In genomic region chr20:62845818-62846527, GRCh38 we compare ENCODE assay signal across 19 cellular contexts. TPM values are rescaled to one million over a fixed set of nuclear protein-coding genes. Genes with fewer than 3 reads are reported as not detected.
DNase-seq lines count a peak whose midpoint lies in the region; ATAC-seq and TF ChIP-seq lines count a peak whose summit lies in the region.
"Had no signal": no experiment of that assay in that cellular context is flagged by ENCODE, and none has a peak within 500 bp of the region (broad histone marks: within the 10 kb centered on the region; RNA-seq: fewer than 3 reads in every experiment).

No MANE protein-coding gene starts in this region.

- peaks cover 18% of the 10 kb centered on the region for H3K36me3 ChIP-seq in A673 (ENCODE audit: insufficient read depth, low read length, poor library complexity, severe bottlenecking)
- peaks cover 0 to 38% of the 10 kb centered on the region in 2 experiments; a peak in 2 of 3 replicates for H3K36me3 ChIP-seq in HEK293 (ENCODE audit: control insufficient read depth in 2 of 2, insufficient read depth in 1 of 2, low read length in 2 of 2)
- no peaks in the 10 kb centered on the region; the same call in 1 of the 2 replicates for H3K36me3 ChIP-seq in PC-3 (ENCODE audit: low read depth, low read length)
- peaks cover 2% of the 10 kb centered on the region in 2 experiments for H3K36me3 ChIP-seq in trophoblast cell (ENCODE audit: control insufficient read depth in 1 of 2, insufficient read depth in 2 of 2, low read length in 2 of 2)

- H2BK5ac ChIP-seq in trophoblast cell (ENCODE audit: low read depth, low read length, poor library complexity), result no peak overlapping the region

- H3K4me3 ChIP-seq in A673 (ENCODE audit: low read depth, low read length, poor library complexity, severe bottlenecking) (no peak overlapping the region), HEK293 (ENCODE audit: low read depth, low read length) (no peak overlapping the region), PC-3 (ENCODE audit: low read length) (no peak overlapping the region), trophoblast cell (ENCODE audit: low read depth, low read length) (no peak overlapping the region)
- H3K4me3 ChIP-seq: ascending aorta, spleen had no signal

- CTCF ChIA-PET in A673 (lab: Charles Lee) (no interaction called here), HEK293 (lab: Yijun Ruan, JAX) (interaction anchor here (0.8 to 1.8 kb wide), 2 partner anchors 21 to 23 kb away, joined by 3 to 4 read pairs; no protein-coding TSS in a partner anchor), PC-3 (lab: Charles Lee) (no interaction called here)

- BruUV-seq in A673 (replicated peaks; lab: Mats Ljungman, UMichigan) (no TSS peak), PC-3 (replicated peaks; lab: Mats Ljungman, UMichigan) (no TSS peak)

- H3K4ac ChIP-seq in trophoblast cell (ENCODE audit: low read depth, low read length), result no peak overlapping the region

- no peaks in the 10 kb centered on the region for H3K9me2 ChIP-seq in PC-3 (replicated peaks; ENCODE audit: low read length)
- H3K9me2 ChIP-seq: SK-N-SH had no signal

- H4K8ac ChIP-seq in trophoblast cell (ENCODE audit: low read depth, low read length), result no peak overlapping the region

- H2BK12ac ChIP-seq in trophoblast cell (ENCODE audit: low read length), result no peak overlapping the region

- no peaks in the 10 kb centered on the region for H3K27me3 ChIP-seq in A673 (replicated peaks; ENCODE audit: insufficient read depth, low read depth, low read length, poor library complexity)
- H3K27me3 ChIP-seq in PC-3 (ENCODE audit: low read length), result no peaks in the 10 kb centered on the region
- no peaks in the 10 kb centered on the region for H3K27me3 ChIP-seq in trophoblast cell (ENCODE audit: insufficient read depth, low read length)
- H3K27me3 ChIP-seq: ascending aorta, spleen had no signal

- no peak overlapping the region for H3K23ac ChIP-seq in trophoblast cell (ENCODE audit: low read length)

- H3K14ac ChIP-seq in trophoblast cell (ENCODE audit: low read length), result no peak overlapping the region

- no peak overlapping the region for H4K91ac ChIP-seq in trophoblast cell (ENCODE audit: low read depth, low read length)

- H2BK120ac ChIP-seq in trophoblast cell (ENCODE audit: insufficient read depth, low read length, poor library complexity), result no peak overlapping the region

- ATAC-seq in left colon (peak; percentile 43), PC-3 (no peak)
- ATAC-seq: activated CD8-positive, alpha-beta T cell treated with anti-CD3 and anti-CD28 coated beads, Interleukin-2, amount 10 ng/mL, durations not matched to agents 7 days and 5 days; activated T-cell treated with anti-CD3 and anti-CD28 coated beads, Interleukin-2, amount 50 U/mL, for 4 hours; Panc1 had no signal

- no CpG with 5 or more reads among the region's 16 CpGs for WGBS in trophoblast cell (ENCODE audit: extremely low coverage, insufficient coverage, insufficient read length)

- H4K12ac ChIP-seq in trophoblast cell (ENCODE audit: low read depth, low read length), result no peak overlapping the region

- H3K4me1 ChIP-seq in A673 (ENCODE audit: insufficient read depth, low read length, poor library complexity, severe bottlenecking), result peaks cover 5% of the 10 kb centered on the region
- H3K4me1 ChIP-seq in HEK293 (ENCODE audit: control insufficient read depth, insufficient read depth, low read length), result no peaks in the 10 kb centered on the region
- H3K4me1 ChIP-seq in PC-3 (ENCODE audit: insufficient read depth, low read length), result peaks cover 14% of the 10 kb centered on the region
- no peaks in the 10 kb centered on the region for H3K4me1 ChIP-seq in trophoblast cell (ENCODE audit: control insufficient read depth in 1 of 2, insufficient read depth in 2 of 2, low read length in 2 of 2)
- H3K4me1 ChIP-seq: ascending aorta, spleen had no signal

- no peak for DNase-seq in A673 (ENCODE audit: low spot score)
- DNase-seq in astrocyte of the hippocampus (ENCODE audit: low read depth, low spot score), result peak; percentile 69
- DNase-seq in left colon, result no peak
- DNase-seq in PC-3, result no peak
- DNase-seq in NCI-H226, result no peak
- no peak for DNase-seq in trophoblast cell
- no peak for DNase-seq in activated CD4-positive, alpha-beta T cell treated with anti-CD3 and anti-CD28 coated beads, Interleukin-2, amount 50 U/mL, for 4 hours
- DNase-seq: activated CD4-positive, CD25-positive, alpha-beta regulatory T cell; activated CD8-positive, alpha-beta T cell treated with anti-CD3 and anti-CD28 coated beads, Interleukin-2, amount 10 ng/mL, durations not matched to agents 7 days and 5 days; activated naive CD4-positive, alpha-beta T cell treated with anti-CD3 and anti-CD28 coated beads for 36 hours; activated T-cell treated with anti-CD3 and anti-CD28 coated beads, Interleukin-2, amount 50 U/mL, for 4 hours; CD4-positive, CD25-positive, alpha-beta regulatory T cell; NCI-H1417; NCI-H748 treated with DMSO at 0.1 percent for 48 hours; SK-N-SH had no signal

- H3K9me3 ChIP-seq in A673 (ENCODE audit: low read depth, low read length, poor library complexity, severe bottlenecking) (no peaks in the 10 kb centered on the region), HEK293 (ENCODE audit: control insufficient read depth, insufficient read depth, low read depth, low read length) (no peaks in the 10 kb centered on the region), PC-3 (ENCODE audit: low read length) (no peaks in the 10 kb centered on the region), trophoblast cell (ENCODE audit: insufficient read depth, low read depth, low read length) (no peaks in the 10 kb centered on the region)
- H3K9me3 ChIP-seq: ascending aorta, SK-N-SH, spleen had no signal

- intact Hi-C loops in A673 (cut with micrococcal nuclease; ENCODE audit: unreplicated experiment) (no loop called here), left colon (cut with DNase I, micrococcal nuclease) (no loop called here), PC-3 (cut with micrococcal nuclease) (no loop called here)

- TF ChIP-seq CTCF in A673 (conservative IDR thresholded peaks at IDR 0.05; ENCODE audit: low read depth, low read length) (no peak), HEK293 (tag by site-specific recombination; IDR thresholded peaks at IDR 0.05) (no peak), PC-3 (conservative IDR thresholded peaks at IDR 0.05; ENCODE audit: low read depth, low read length) (no peak)

- H2AK5ac ChIP-seq in trophoblast cell (ENCODE audit: low read length), result no peak overlapping the region

- H3K18ac ChIP-seq in trophoblast cell (ENCODE audit: low read length), result no peak overlapping the region

- H3K4me2 ChIP-seq in PC-3 (ENCODE audit: low read length), result no peak overlapping the region
- H3K4me2 ChIP-seq in trophoblast cell (ENCODE audit: low read length), result no peak overlapping the region
- H3K4me2 ChIP-seq: SK-N-SH had no signal

- H3K79me2 ChIP-seq in PC-3 (ENCODE audit: low read length), result no peaks in the 10 kb centered on the region
- no peaks in the 10 kb centered on the region for H3K79me2 ChIP-seq in trophoblast cell (ENCODE audit: control insufficient read depth, insufficient read depth, low read length, poor library complexity)

- H3K27ac ChIP-seq in A673 (ENCODE audit: low read depth, low read length, poor library complexity, severe bottlenecking), result peak overlapping the region; percentile 49
- H3K27ac ChIP-seq in HEK293 (ENCODE audit: extremely low read depth, low read depth, low read length), result no peak overlapping the region
- H3K27ac ChIP-seq in PC-3 (ENCODE audit: low read length), result no peak overlapping the region
- no peak overlapping the region for H3K27ac ChIP-seq in trophoblast cell (ENCODE audit: low read depth, low read length)
- H3K27ac ChIP-seq: ascending aorta, spleen had no signal

- H4K20me1 ChIP-seq in PC-3 (ENCODE audit: low read length), result no peaks in the 10 kb centered on the region

- H2AFZ ChIP-seq in PC-3 (ENCODE audit: low read length) (no peak overlapping the region), trophoblast cell (ENCODE audit: insufficient read depth, low read length, poor library complexity) (no peak overlapping the region)

- H3K9ac ChIP-seq in PC-3 (ENCODE audit: low read length) (no peak overlapping the region), trophoblast cell (ENCODE audit: low read length) (no peak overlapping the region)
- H3K9ac ChIP-seq: SK-N-SH had no signal

- H3F3A ChIP-seq in PC-3 (ENCODE audit: low read length, unreplicated experiment), result no peaks in the 10 kb centered on the region

- POLR2A ChIA-PET in A673 (lab: Charles Lee; ENCODE audit: low non-redundant PET), result no interaction called here
- POLR2A ChIA-PET in HEK293 (lab: Yijun Ruan, JAX), result interaction anchor here (0.8 kb wide), 1 partner anchor 10 kb away, joined by 3 read pairs; no protein-coding TSS in a partner anchor
- POLR2A ChIA-PET in PC-3 (lab: Charles Lee; ENCODE audit: unreplicated experiment), result no interaction called here

- no peaks in the 10 kb centered on the region for H3K79me1 ChIP-seq in trophoblast cell (ENCODE audit: low read length)

TF ChIP-seq in HEK293, 187 proteins besides CTCF, POLR2A, EP300 and RAD21 (continues in another document):
- TF ChIP-seq ZNF600 (tag by site-specific recombination; IDR thresholded peaks at IDR 0.05) (peak; percentile 37; the same call in 1 of the 2 replicates), ZSCAN23 (tag by site-specific recombination; IDR thresholded peaks at IDR 0.05) (no peak), ZNF692 (tag by site-specific recombination; IDR thresholded peaks at IDR 0.05) (no peak), ZNF416 (tag by site-specific recombination; IDR thresholded peaks at IDR 0.05) (no peak), OVOL3 (tag by site-specific recombination; IDR thresholded peaks at IDR 0.05) (no peak)

RNA-seq across cellular contexts. Expression of gene TCFL5, which starts 15.6 kb away (rescaled TPM):
- total RNA-seq in A673 (2021) (13.9 and 16.1 TPM in 2 replicates), left colon (1 to 10 TPM; 5.9 to 6.5 TPM), PC-3 (2014; rRNA removed) (15.8 and 21.7 TPM in 2 replicates)
- 4.6 and 5.0 TPM in 2 replicates for polyA plus RNA-seq in trophoblast cell (2013)

RNA-seq across cellular contexts. Expression of gene COL9A3, which starts 29.1 kb away (rescaled TPM):
- total RNA-seq in A673 (2021), result 8.4 and 11.7 TPM in 2 replicates
- 1 to 10 TPM; 2.3 to 2.8 TPM for total RNA-seq in left colon
- total RNA-seq in PC-3 (2014; rRNA removed), result 14.3 and 17.7 TPM in 2 replicates
- polyA plus RNA-seq in trophoblast cell (2013), result 243 and 264 TPM in 2 replicates
- total RNA-seq: activated CD8-positive, alpha-beta T cell treated with anti-CD3 and anti-CD28 coated beads, Interleukin-2, amount 10 ng/mL, durations not matched to agents 7 days and 5 days; activated naive CD4-positive, alpha-beta T cell treated with anti-CD3 and anti-CD28 coated beads for 36 hours; CD4-positive, CD25-positive, alpha-beta regulatory T cell had no signal
- polyA plus RNA-seq: CD4-positive, CD25-positive, alpha-beta regulatory T cell had no signal

RNA-seq across cellular contexts. Expression of gene OGFR, which starts 41.3 kb away (rescaled TPM):
- total RNA-seq in A673 (2021) (46.1 and 47.7 TPM in 2 replicates), left colon (10 to 100 TPM; 39.5 to 41.0 TPM), PC-3 (2014; rRNA removed) (78.9 and 112 TPM in 2 replicates)
- polyA plus RNA-seq in trophoblast cell (2013), result 31.8 and 32.7 TPM in 2 replicates

RNA-seq across cellular contexts. Expression of gene MRGBP, which starts 49.7 kb away (rescaled TPM):
- total RNA-seq in A673 (2021) (26.5 and 27.9 TPM in 2 replicates), left colon (10 to 100 TPM in 1 of 2 donors, 1 to 10 TPM in 1; 8.1 to 10.6 TPM), PC-3 (2014; rRNA removed) (48.8 and 56.3 TPM in 2 replicates)
- 13.3 and 13.7 TPM in 2 replicates for polyA plus RNA-seq in trophoblast cell (2013)
